Comparison of ENCODE assay signal across 35 cellular contexts in the genomic region with DNA sequence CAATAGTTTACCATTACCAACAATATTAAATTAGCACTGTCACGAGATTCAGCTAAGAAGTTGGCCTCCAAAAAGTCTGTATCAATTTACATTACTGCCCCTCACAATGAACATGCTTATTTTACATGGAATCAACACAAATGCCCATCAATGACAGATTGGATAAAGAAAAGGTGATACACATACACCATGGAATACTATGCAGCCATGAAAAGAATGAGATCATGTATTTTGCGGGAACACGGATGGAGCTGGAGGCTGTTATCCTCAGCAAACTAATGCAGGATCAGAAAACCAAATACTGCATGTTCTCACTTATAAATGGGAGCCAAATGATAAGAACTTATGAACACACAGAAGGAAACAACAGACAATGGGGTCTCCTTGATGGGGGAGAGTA.
"Had no signal": no experiment of that assay in that cellular context is flagged by ENCODE, and none has a peak within 500 bp of the region (broad histone marks: within the 10 kb centered on the region; RNA-seq: fewer than 3 reads in every experiment).

No MANE protein-coding gene starts in this region.

- H3K4me3 ChIP-seq: MG63 had no signal

- H3K36me3 ChIP-seq: MG63 had no signal

- DNase-seq: Karpas-422, Kasumi-1, MG63, MM.1S, MV-4-11, NCI-H1048, NCI-H1092, NCI-H1092 treated with DMSO at 0.1 percent for 48 hours, NCI-H1105, NCI-H1105 treated with DMSO at 0.1 percent for 48 hours, NCI-H1417, NCI-H1417 treated with DMSO at 0.1 percent for 48 hours, NCI-H1436, NCI-H1436 treated with DMSO at 0.1 percent for 48 hours, NCI-H146, NCI-H1694, NCI-H1694 treated with DMSO at 0.1 percent for 48 hours, NCI-H187, NCI-H187 treated with DMSO at 0.1 percent for 48 hours, NCI-H1930, NCI-H2029, NCI-H2029 treated with DMSO at 0.1 percent for 48 hours, NCI-H2081, NCI-H2081 treated with DMSO at 0.1 percent for 48 hours, NCI-H2107, NCI-H2171, NCI-H2171 treated with DMSO at 0.1 percent for 48 hours, NCI-H2227 treated with DMSO at 0.1 percent for 48 hours, NCI-H226, NCI-H345, NCI-H446, NCI-H446 treated with DMSO at 0.1 percent for 48 hours, NCI-H510A, NCI-H510A treated with DMSO at 0.1 percent for 48 hours, NCI-H524 had no signal

- H3K9me3 ChIP-seq: MG63 had no signal
